15 cellular contexts compared by ENCODE assay signal in the genomic region with DNA sequence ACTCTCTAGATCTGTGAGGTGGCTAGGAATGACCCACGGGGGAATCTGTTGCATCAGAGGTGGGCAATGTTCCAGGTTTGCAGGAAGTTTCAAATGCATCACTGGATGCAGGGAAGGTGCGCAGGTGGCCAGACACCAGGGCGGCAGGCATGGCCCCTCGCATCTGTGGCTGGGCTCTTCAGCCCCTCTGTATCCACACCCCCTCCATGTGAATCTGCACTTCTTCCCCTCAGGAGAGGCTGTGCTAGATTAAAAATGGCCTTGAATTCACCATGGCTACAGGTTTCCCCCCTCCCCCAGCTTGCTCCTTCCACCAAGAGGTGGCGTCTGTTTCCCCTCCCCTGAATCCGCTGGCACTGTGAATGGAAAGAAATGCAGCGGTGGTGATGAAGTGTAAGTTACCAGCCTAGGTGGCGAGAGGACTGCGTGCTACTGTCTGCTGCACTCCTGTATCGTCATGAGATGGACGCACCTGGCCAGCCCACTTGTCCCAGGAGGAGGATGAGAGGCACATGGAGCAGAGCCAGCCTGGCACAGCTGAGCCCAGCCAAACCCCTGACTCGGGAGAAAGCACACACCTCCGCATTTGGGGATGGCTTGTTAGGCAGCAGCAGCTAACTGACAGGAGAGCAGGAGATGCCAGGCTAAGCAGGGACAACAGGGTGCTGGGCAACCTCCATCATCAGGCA. TPM values are rescaled to one million over a fixed set of nuclear protein-coding genes. Genes with fewer than 3 reads are reported as not detected.
DNase-seq lines count a peak whose midpoint lies in the region; ATAC-seq, FAIRE-seq and TF ChIP-seq lines count a peak whose summit lies in the region.
"Had no signal": no experiment of that assay in that cellular context is flagged by ENCODE, and none has a peak within 500 bp of the region (broad histone marks: within the 10 kb centered on the region; RNA-seq: fewer than 3 reads in every experiment).

No MANE protein-coding gene starts in this region.

- POLR2A ChIA-PET in activated CD4-positive, alpha-beta memory T cell treated with anti-CD3 and anti-CD28 coated beads, Interleukin-2, amount 10 ng/mL, durations not matched to agents 7 days and 5 days (lab: Charles Lee) = no interaction called here

- no peak overlapping the region for H3K4me3 Mint-ChIP-seq in activated CD4-positive, alpha-beta memory T cell treated with anti-CD3 and anti-CD28 coated beads, Interleukin-2, amount 10 ng/mL, durations not matched to agents 7 days and 5 days
- peak overlapping the region; percentile 47 for H3K4me3 Mint-ChIP-seq in memory B cell
- H3K4me3 Mint-ChIP-seq in activated naive CD4-positive, alpha-beta T cell treated with anti-CD3 and anti-CD28 coated beads, Interleukin-2, amount 10 ng/mL, durations not matched to agents 7 days and 5 days = no peak overlapping the region
- H3K4me3 Mint-ChIP-seq: central memory CD8-positive, alpha-beta T cell had no signal

- ATAC-seq in memory B cell (ENCODE audit: low read depth) (no peak), GM19452 (IDR thresholded peaks at IDR 0.05; ENCODE audit: unreplicated experiment) (no peak)

- no peak for FAIRE-seq in GM12891 (lab: Jason Lieb, UNC)
- FAIRE-seq: A204.1 had no signal

- DNase-seq in DMS 273 (lab: John Stamatoyannopoulos, UW; ENCODE audit: unreplicated experiment) (peak; percentile 38), DMS 273 treated with DMSO at 0.1 percent for 48 hours (lab: John Stamatoyannopoulos, UW) (no peak), memory B cell (ENCODE audit: low spot score in 2 of 2) (no peak), GM12891 (ENCODE audit: insufficient read length, low spot score) (no peak)
- DNase-seq in activated CD4-positive, alpha-beta memory T cell treated with anti-CD3 and anti-CD28 coated beads, Interleukin-2, amount 10 ng/mL, durations not matched to agents 7 days and 5 days = peak; percentile 10
- no peak for DNase-seq in activated naive CD4-positive, alpha-beta T cell treated with anti-CD3 and anti-CD28 coated beads, Interleukin-2, amount 10 ng/mL, durations not matched to agents 7 days and 5 days
- DNase-seq: activated CD4-positive, CD25-positive, alpha-beta regulatory T cell; activated effector memory CD4-positive, alpha-beta T cell treated with Interleukin-2 at 50 U/mL for 16 hours; NCI-H1417 treated with DMSO at 0.1 percent for 48 hours; occipital lobe had no signal

- no peak overlapping the region for H3K27ac Mint-ChIP-seq in activated CD4-positive, alpha-beta memory T cell treated with anti-CD3 and anti-CD28 coated beads, Interleukin-2, amount 10 ng/mL, durations not matched to agents 7 days and 5 days
- H3K27ac Mint-ChIP-seq in memory B cell = peak overlapping the region; percentile 60
- no peak overlapping the region for H3K27ac Mint-ChIP-seq in activated naive CD4-positive, alpha-beta T cell treated with anti-CD3 and anti-CD28 coated beads, Interleukin-2, amount 10 ng/mL, durations not matched to agents 7 days and 5 days

- CTCF ChIA-PET in activated CD4-positive, alpha-beta memory T cell treated with anti-CD3 and anti-CD28 coated beads, Interleukin-2, amount 10 ng/mL, durations not matched to agents 7 days and 5 days (lab: Charles Lee) = interaction anchor here (0.9 kb wide), 1 partner anchor 23 kb away, joined by 3 read pairs; no protein-coding TSS in a partner anchor
- CTCF ChIA-PET in activated naive CD4-positive, alpha-beta T cell treated with anti-CD3 and anti-CD28 coated beads, Interleukin-2, amount 10 ng/mL, durations not matched to agents 7 days and 5 days (lab: Charles Lee) = interaction anchor here (0.9 kb wide), 1 partner anchor 46 kb away, joined by 3 read pairs; no protein-coding TSS in a partner anchor

- H3K36me3 Mint-ChIP-seq in activated CD4-positive, alpha-beta memory T cell treated with anti-CD3 and anti-CD28 coated beads, Interleukin-2, amount 10 ng/mL, durations not matched to agents 7 days and 5 days (ENCODE audit: low read depth) = no peaks in the 10 kb centered on the region
- H3K36me3 Mint-ChIP-seq in memory B cell = peaks cover 58% of the 10 kb centered on the region
- H3K36me3 Mint-ChIP-seq in activated naive CD4-positive, alpha-beta T cell treated with anti-CD3 and anti-CD28 coated beads, Interleukin-2, amount 10 ng/mL, durations not matched to agents 7 days and 5 days = peaks cover 2% of the 10 kb centered on the region

- TF ChIP-seq POLR2A in GM19193 (IDR thresholded peaks at IDR 0.05; ENCODE audit: extremely low read depth, insufficient read depth, insufficient read length) (peak; percentile 8), GM12891 (IDR thresholded peaks at IDR 0.05; ENCODE audit: low read depth, low read length) (no peak)

- no peaks in the 10 kb centered on the region for H3K4me1 Mint-ChIP-seq in activated CD4-positive, alpha-beta memory T cell treated with anti-CD3 and anti-CD28 coated beads, Interleukin-2, amount 10 ng/mL, durations not matched to agents 7 days and 5 days
- H3K4me1 Mint-ChIP-seq in memory B cell = peaks cover 54% of the 10 kb centered on the region
- no peaks in the 10 kb centered on the region for H3K4me1 Mint-ChIP-seq in activated naive CD4-positive, alpha-beta T cell treated with anti-CD3 and anti-CD28 coated beads, Interleukin-2, amount 10 ng/mL, durations not matched to agents 7 days and 5 days
- H3K4me1 Mint-ChIP-seq: central memory CD8-positive, alpha-beta T cell had no signal

- H3K27me3 Mint-ChIP-seq in activated CD4-positive, alpha-beta memory T cell treated with anti-CD3 and anti-CD28 coated beads, Interleukin-2, amount 10 ng/mL, durations not matched to agents 7 days and 5 days = peaks cover 17% of the 10 kb centered on the region
- H3K27me3 Mint-ChIP-seq in memory B cell = no peaks in the 10 kb centered on the region
- peaks cover 25% of the 10 kb centered on the region for H3K27me3 Mint-ChIP-seq in activated naive CD4-positive, alpha-beta T cell treated with anti-CD3 and anti-CD28 coated beads, Interleukin-2, amount 10 ng/mL, durations not matched to agents 7 days and 5 days

- peaks cover 18% of the 10 kb centered on the region for H3K9me3 Mint-ChIP-seq in activated CD4-positive, alpha-beta memory T cell treated with anti-CD3 and anti-CD28 coated beads, Interleukin-2, amount 10 ng/mL, durations not matched to agents 7 days and 5 days
- H3K9me3 Mint-ChIP-seq in memory B cell = peaks cover 5% of the 10 kb centered on the region
- H3K9me3 Mint-ChIP-seq in activated naive CD4-positive, alpha-beta T cell treated with anti-CD3 and anti-CD28 coated beads, Interleukin-2, amount 10 ng/mL, durations not matched to agents 7 days and 5 days = peaks cover 13% of the 10 kb centered on the region

TF ChIP-seq in GM12891, 5 proteins besides CTCF, POLR2A, EP300 and RAD21:
- TF ChIP-seq POU2F2 (IDR thresholded peaks at IDR 0.05; ENCODE audit: low read depth, low read length) = no peak

RNA-seq across cellular contexts. Expression of a gene that starts 26.3 kb away (rescaled TPM):
- total RNA-seq in activated CD4-positive, alpha-beta memory T cell treated with anti-CD3 and anti-CD28 coated beads, Interleukin-2, amount 10 ng/mL, durations not matched to agents 7 days and 5 days = not detected
- polyA plus RNA-seq in GM12891 (2012; ENCODE audit: low read depth, missing spikeins) = 125 TPM
- total RNA-seq: fibroblast of lung, occipital lobe had no signal
- polyA plus RNA-seq: fibroblast of lung had no signal

Comparison
In these comparisons a context has a peak if more than half of its experiments do, and no peak if none do; other contexts are left out.
1. DNase-seq: peak in DMS 273 (single experiment) and activated CD4-positive, alpha-beta memory T cell treated with anti-CD3 and anti-CD28 coated beads, Interleukin-2, amount 10 ng/mL, durations not matched to agents 7 days and 5 days (single experiment); none in DMS 273 treated with DMSO at 0.1 percent for 48 hours (single experiment), memory B cell (0 of 2), GM12891 (single experiment) and activated naive CD4-positive, alpha-beta T cell treated with anti-CD3 and anti-CD28 coated beads, Interleukin-2, amount 10 ng/mL, durations not matched to agents 7 days and 5 days (single experiment).